In the genomic region with DNA sequence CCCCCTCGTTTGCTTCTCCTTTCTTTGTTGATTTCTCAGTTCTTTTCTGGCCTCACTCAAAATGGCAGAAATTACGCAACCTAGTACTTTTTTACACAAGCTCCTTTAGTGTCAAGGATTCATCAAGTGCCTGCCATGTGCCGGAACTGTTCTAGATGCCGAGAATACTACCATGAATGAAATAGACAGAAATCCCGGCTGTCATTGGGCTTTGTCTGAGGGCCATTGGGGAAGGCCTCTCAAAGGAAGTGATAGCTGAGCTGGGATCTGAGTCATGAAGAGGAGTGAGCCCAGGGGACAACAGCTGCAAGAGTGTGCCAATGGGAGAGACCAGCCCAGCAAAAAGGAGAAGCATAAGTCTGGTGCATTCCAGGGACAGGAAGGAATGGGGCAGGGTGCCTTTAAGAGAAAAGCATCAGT, we compare ENCODE assay signal across 8 cellular contexts. TPM values are rescaled to one million over a fixed set of nuclear protein-coding genes. Genes with fewer than 3 reads are reported as not detected.
DNase-seq lines count a peak whose midpoint lies in the region; ATAC-seq, FAIRE-seq and TF ChIP-seq lines count a peak whose summit lies in the region.

No MANE protein-coding gene starts in this region.

- WGBS in lower leg skin, 2 donors = 53 to 57% methylated on average over 5 of the region's 5 CpGs

- H3K27ac ChIP-seq in tibial artery = peak overlapping the region; percentile 75 to 76

- no peaks in the 10 kb centered on the region for H3K36me3 ChIP-seq in bronchial epithelial cell (ENCODE audit: control insufficient read depth, insufficient read depth, low read length)
- peaks cover 0 to 2% (median 0%) of the 10 kb centered on the region in 3 donors for H3K36me3 ChIP-seq in tibial artery

- H3K27me3 ChIP-seq in bronchial epithelial cell (ENCODE audit: control insufficient read depth, insufficient read depth, low read length) (no peaks in the 10 kb centered on the region), tibial artery (no peaks in the 10 kb centered on the region)

- TF ChIP-seq POLR2A in lower leg skin (IDR thresholded peaks at IDR 0.05) = no peak

- H3K4me3 ChIP-seq in AG10803 (ENCODE audit: low read length) (no peak overlapping the region), bronchial epithelial cell (ENCODE audit: low read depth, low read length) (no peak overlapping the region), lower leg skin (ENCODE audit: low read depth, poor library complexity, severe bottlenecking) (no peak overlapping the region), tibial artery (no peak overlapping the region)

- TF ChIP-seq CTCF in AG10803 (conservative IDR thresholded peaks at IDR 0.05; ENCODE audit: low read length) (no peak), bronchial epithelial cell (IDR thresholded peaks at IDR 0.05; ENCODE audit: insufficient read depth, low read length, severe bottlenecking) (no peak), lower leg skin (IDR thresholded peaks at IDR 0.05) (no peak), tibial artery (IDR thresholded peaks at IDR 0.05) (no peak)

- H3K4me1 ChIP-seq in tibial artery = peaks cover 0 to 46% (median 33%) of the 10 kb centered on the region in 4 donors

- no peak for ATAC-seq in GM18498 (IDR thresholded peaks at IDR 0.05; ENCODE audit: unreplicated experiment)
- ATAC-seq in HG03039 (IDR thresholded peaks at IDR 0.05; ENCODE audit: unreplicated experiment) = no peak

- peak; percentile 80 for DNase-seq in AG10803 (ENCODE audit: low read depth)
- peak; percentile 97 for DNase-seq in NCI-H187 treated with DMSO at 0.1 percent for 48 hours (lab: John Stamatoyannopoulos, UW)
- DNase-seq in bronchial epithelial cell (ENCODE audit: low read depth) = peak; percentile 79
- DNase-seq in lower leg skin (ENCODE audit: low spot score in 2 of 2) = peak; percentile 67 to 90
- peak; percentile 78 to 86 for DNase-seq in tibial artery
- no peak for DNase-seq in activated CD4-positive, alpha-beta T cell treated with anti-CD3 and anti-CD28 coated beads, Interleukin-2, amount 50 U/mL, for 1 hour

- intact Hi-C loops in lower leg skin (cut with DNase I; ENCODE audit: low total_unique reads) (no loop called here), tibial artery (cut with DNase I; ENCODE audit: low total_unique reads) (no loop called here)

- FAIRE-seq in bronchial epithelial cell (lab: Jason Lieb, UNC) = peak; percentile 83

- no peaks in the 10 kb centered on the region for H3K9me3 ChIP-seq in tibial artery

RNA-seq across cellular contexts. Expression of gene PPP1CB, which starts 34.3 kb away (rescaled TPM):
- total RNA-seq in bronchial epithelial cell (328 and 365 TPM in 2 replicates), lower leg skin (100 to 1,000 TPM in 3 of 4 donors, 10 to 100 TPM in 1; 99.9 to 151 (median 119) TPM)
